12 cellular contexts compared by ENCODE assay signal in the genomic region with DNA sequence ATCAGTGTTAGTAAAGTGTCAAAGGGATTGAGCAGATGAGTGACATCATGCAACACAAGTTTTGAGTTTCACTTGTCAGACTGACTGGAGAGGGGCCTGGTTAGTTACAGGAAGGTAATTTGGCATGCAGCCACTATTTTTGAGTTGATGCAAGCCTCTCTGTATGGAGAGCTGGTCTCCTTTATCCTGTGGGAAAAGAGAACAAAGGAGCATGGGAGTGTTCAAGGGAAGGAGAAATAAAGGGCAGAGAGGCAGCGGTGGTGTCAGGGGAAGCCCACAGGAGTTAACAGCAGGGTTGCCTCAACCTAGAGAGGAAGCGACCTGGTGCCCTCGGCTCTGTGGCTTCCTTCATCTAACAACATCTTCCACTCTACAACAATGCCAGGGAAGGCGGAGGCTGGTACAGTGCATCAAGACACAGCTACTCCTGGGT. TPM values are rescaled to one million over a fixed set of nuclear protein-coding genes. Genes with fewer than 3 reads are reported as not detected.
DNase-seq lines count a peak whose midpoint lies in the region; ATAC-seq and TF ChIP-seq lines count a peak whose summit lies in the region.
"Had no signal": no experiment of that assay in that cellular context is flagged by ENCODE, and none has a peak within 500 bp of the region (broad histone marks: within the 10 kb centered on the region; RNA-seq: fewer than 3 reads in every experiment).

No MANE protein-coding gene starts in this region.

- TF ChIP-seq CTCF in upper lobe of right lung (IDR thresholded peaks at IDR 0.05) (no peak), psoas muscle (IDR thresholded peaks at IDR 0.05) (no peak)

- POLR2A ChIA-PET in activated CD4-positive, alpha-beta memory T cell treated with anti-CD3 and anti-CD28 coated beads, Interleukin-2, amount 10 ng/mL, durations not matched to agents 7 days and 5 days (lab: Charles Lee): interaction anchor here (0.9 to 18.3 kb wide), 24 partner anchors 8 to 1235 kb away, joined by 3 to 593 read pairs (median 37); a partner anchor contains a TSS

- H3K27me3 Mint-ChIP-seq in activated CD4-positive, alpha-beta memory T cell treated with anti-CD3 and anti-CD28 coated beads, Interleukin-2, amount 10 ng/mL, durations not matched to agents 7 days and 5 days: no peaks in the 10 kb centered on the region

- no peaks in the 10 kb centered on the region for H3K9me3 ChIP-seq in upper lobe of right lung
- H3K9me3 ChIP-seq in psoas muscle: peaks cover under 1% of the 10 kb centered on the region

- WGBS in psoas muscle, 3 donors: 68 to 87% (median 75%) methylated on average over 4 of the region's 4 CpGs

- H3K4me3 Mint-ChIP-seq in activated CD4-positive, alpha-beta memory T cell treated with anti-CD3 and anti-CD28 coated beads, Interleukin-2, amount 10 ng/mL, durations not matched to agents 7 days and 5 days: peak overlapping the region; percentile 96
- H3K4me3 Mint-ChIP-seq: nephron progenitor cell had no signal

- H3K9me3 Mint-ChIP-seq in activated CD4-positive, alpha-beta memory T cell treated with anti-CD3 and anti-CD28 coated beads, Interleukin-2, amount 10 ng/mL, durations not matched to agents 7 days and 5 days: peaks cover 8% of the 10 kb centered on the region

- peaks cover 78% of the 10 kb centered on the region for H3K36me3 Mint-ChIP-seq in activated CD4-positive, alpha-beta memory T cell treated with anti-CD3 and anti-CD28 coated beads, Interleukin-2, amount 10 ng/mL, durations not matched to agents 7 days and 5 days (ENCODE audit: low read depth)

- ATAC-seq in upper lobe of right lung: peak; percentile 19
- ATAC-seq in GM21390 (IDR thresholded peaks at IDR 0.05; ENCODE audit: unreplicated experiment): no peak
- no peak for ATAC-seq in psoas muscle

- peak; percentile 32 for DNase-seq in activated gamma-delta T cell treated with Interleukin-2 at 50 U/mL for 16 hours
- no peak for DNase-seq in activated gamma-delta T cell (lab: John Stamatoyannopoulos, UW)
- DNase-seq in activated CD4-positive, alpha-beta memory T cell treated with anti-CD3 and anti-CD28 coated beads, Interleukin-2, amount 10 ng/mL, durations not matched to agents 7 days and 5 days: peak; percentile 69
- peak; percentile 67 for DNase-seq in central memory CD4-positive, alpha-beta T cell
- no peak for DNase-seq in upper lobe of right lung
- no peak for DNase-seq in psoas muscle
- no peak for DNase-seq in AG20443 (ENCODE audit: low spot score)
- DNase-seq: cerebellar nuclear complex, nephron progenitor cell had no signal

- peak overlapping the region; percentile 99 for H3K27ac Mint-ChIP-seq in activated CD4-positive, alpha-beta memory T cell treated with anti-CD3 and anti-CD28 coated beads, Interleukin-2, amount 10 ng/mL, durations not matched to agents 7 days and 5 days
- H3K27ac Mint-ChIP-seq: nephron progenitor cell had no signal

- no peaks in the 10 kb centered on the region for H3K36me3 ChIP-seq in upper lobe of right lung
- H3K36me3 ChIP-seq in psoas muscle (ENCODE audit: insufficient read depth in 1 of 2, low read depth in 1 of 2): no peaks in the 10 kb centered on the region

- intact Hi-C loops in upper lobe of right lung (cut with DNase I) (no loop called here), psoas muscle (cut with DNase I) (no loop called here)

- no peaks in the 10 kb centered on the region for H3K27me3 ChIP-seq in upper lobe of right lung
- H3K27me3 ChIP-seq in psoas muscle (ENCODE audit: insufficient read depth in 3 of 3, low read length in 2 of 3): no peaks in the 10 kb centered on the region

- CTCF ChIA-PET in activated CD4-positive, alpha-beta memory T cell treated with anti-CD3 and anti-CD28 coated beads, Interleukin-2, amount 10 ng/mL, durations not matched to agents 7 days and 5 days (lab: Charles Lee): interaction anchor here (0.8 to 5.5 kb wide), 12 partner anchors 10 to 129 kb away, joined by 3 to 42 read pairs (median 5); no protein-coding TSS in a partner anchor

- H3K27ac ChIP-seq in upper lobe of right lung (no peak overlapping the region), psoas muscle (no peak overlapping the region)

- H3K4me1 ChIP-seq in upper lobe of right lung (no peaks in the 10 kb centered on the region), psoas muscle (no peaks in the 10 kb centered on the region)

- peaks cover 72% of the 10 kb centered on the region for H3K4me1 Mint-ChIP-seq in activated CD4-positive, alpha-beta memory T cell treated with anti-CD3 and anti-CD28 coated beads, Interleukin-2, amount 10 ng/mL, durations not matched to agents 7 days and 5 days
- H3K4me1 Mint-ChIP-seq: nephron progenitor cell had no signal

- no peak overlapping the region for H3K4me3 ChIP-seq in upper lobe of right lung
- no peak overlapping the region for H3K4me3 ChIP-seq in psoas muscle
- H3K4me3 ChIP-seq: smooth muscle cell had no signal

RNA-seq across cellular contexts. Expression of a gene that starts 2.1 kb away (rescaled TPM):
- total RNA-seq in activated CD4-positive, alpha-beta memory T cell treated with anti-CD3 and anti-CD28 coated beads, Interleukin-2, amount 10 ng/mL, durations not matched to agents 7 days and 5 days: 100 to 1,000 TPM in 1 of 2 experiments, 10 to 100 TPM in 1; 98.1 to 101 TPM
- total RNA-seq in upper lobe of right lung (1.4 TPM), psoas muscle (not detected)
- under 1 TPM in 1 of 3 donors, not detected in 2; 0.10 TPM for polyA plus RNA-seq in psoas muscle
- total RNA-seq: smooth muscle cell had no signal
- polyA plus RNA-seq: keratinocyte, smooth muscle cell had no signal

Comparison
In these comparisons a context has a peak if more than half of its experiments do, and no peak if none do; other contexts are left out.
1. DNase-seq: peak in activated gamma-delta T cell treated with Interleukin-2 at 50 U/mL for 16 hours (single experiment), activated CD4-positive, alpha-beta memory T cell treated with anti-CD3 and anti-CD28 coated beads, Interleukin-2, amount 10 ng/mL, durations not matched to agents 7 days and 5 days (single experiment) and central memory CD4-positive, alpha-beta T cell (single experiment); none in activated gamma-delta T cell (single experiment), upper lobe of right lung (single experiment), psoas muscle (0 of 2) and AG20443 (single experiment).
2. RNA of a gene that starts 2.1 kb away (total RNA-seq): 98.1 to 101 TPM in activated CD4-positive, alpha-beta memory T cell treated with anti-CD3 and anti-CD28 coated beads, Interleukin-2, amount 10 ng/mL, durations not matched to agents 7 days and 5 days; 1.4 TPM in upper lobe of right lung (single experiment) and not detected in psoas muscle; every median in the first group is over 10 times any median in the second.